16 cellular contexts compared by ENCODE assay signal in the genomic region with DNA sequence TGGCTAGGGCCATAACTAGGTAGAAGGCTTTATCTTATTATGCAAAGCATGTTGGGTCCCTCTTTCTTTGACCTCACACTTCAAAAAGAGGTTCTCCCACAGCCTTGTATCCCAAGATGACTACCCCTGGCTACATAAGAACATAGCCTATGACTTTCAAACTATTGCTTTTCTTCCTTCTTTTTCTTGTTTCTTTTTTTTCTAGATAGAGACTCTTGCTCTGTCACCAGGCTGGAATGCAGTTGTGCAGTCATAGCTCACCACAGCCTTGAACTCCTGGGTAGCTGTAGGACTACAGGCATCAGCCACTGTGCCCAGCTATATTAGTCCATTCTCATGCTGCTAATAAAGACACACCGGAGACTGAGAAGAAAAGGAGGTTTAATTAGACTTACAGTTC.
DNase-seq lines count a peak whose midpoint lies in the region; ATAC-seq lines count a peak whose summit lies in the region.
"Had no signal": no experiment of that assay in that cellular context is flagged by ENCODE, and none has a peak within 500 bp of the region (broad histone marks: within the 10 kb centered on the region; RNA-seq: fewer than 3 reads in every experiment).

No MANE protein-coding gene starts in this region.

- ATAC-seq in GM21381 (IDR thresholded peaks at IDR 0.05; ENCODE audit: unreplicated experiment), result no peak
- no peak for ATAC-seq in HG03095 (IDR thresholded peaks at IDR 0.05; ENCODE audit: unreplicated experiment)
- ATAC-seq: effector memory CD8-positive, alpha-beta T cell; heart right ventricle; left lobe of liver had no signal

- DNase-seq in HCEC 1CT, result peak; percentile 85
- DNase-seq in amniotic stem cell (lab: John Stamatoyannopoulos, UW), result peak; percentile 51
- DNase-seq in fibroblast of the conjunctiva (ENCODE audit: low read depth), result peak; percentile 6
- DNase-seq in stromal cell of bone marrow (ENCODE audit: low read depth), result peak; percentile 83
- no peak for DNase-seq in cerebellar cortex (ENCODE audit: low spot score)
- DNase-seq: activated CD4-positive, alpha-beta T cell treated with anti-CD3 and anti-CD28 coated beads, Interleukin-2, amount 50 U/mL, for 1 hour; activated T-cell treated with anti-CD3 and anti-CD28 coated beads, Interleukin-2, amount 50 U/mL, for 48 hours; amygdala; effector memory CD8-positive, alpha-beta T cell; heart right ventricle; NCI-H2171 treated with DMSO at 0.1 percent for 48 hours; SHP77 treated with DMSO at 0.1 percent for 48 hours; stimulated activated CD4-positive, alpha-beta T cell treated with anti-CD3 and anti-CD28 coated beads, Interleukin-2, amount 100 ng/mL, for 48 hours had no signal
